In genomic region chr10:49166804-49167628, GRCh38 we compare ENCODE assay signal across 1 cellular context.
A peak's percentile ranks its signal among the peaks of the same experiment; 100 is the strongest.
TF ChIP-seq lines count a peak whose summit lies in the region.

No MANE protein-coding gene starts in this region.

TF ChIP-seq in K562, 482 proteins besides CTCF, POLR2A, EP300 and RAD21 (continues in another document):
- peak in 1 of 3 experiments; percentile 55; a peak in 1 of 6 replicates for TF ChIP-seq ZBTB11 (CRISPR knock-in tag; IDR thresholded peaks at IDR 0.05)
- 0 out of 2 replicates have a peak, but pooled peaks have one; percentile 18 for TF ChIP-seq ZFPM2 (CRISPR knock-in tag; IDR thresholded peaks at IDR 0.05)
- TF ChIP-seq ID3 (CRISPR knock-in tag; IDR thresholded peaks at IDR 0.05): no peak
- peak; percentile 46; the same call in 1 of the 2 replicates for TF ChIP-seq ID3 (tag; IDR thresholded peaks at IDR 0.05)
- TF ChIP-seq ZNF449 (CRISPR knock-in tag; IDR thresholded peaks at IDR 0.05): no peak
- peak; percentile 32; the same call in 1 of the 2 replicates for TF ChIP-seq TAF7 (tag; IDR thresholded peaks at IDR 0.05)
- no peak for TF ChIP-seq NCOA1 (IDR thresholded peaks at IDR 0.05; ENCODE audit: low read depth)
- TF ChIP-seq ZNF592 (IDR thresholded peaks at IDR 0.05): peak; percentile 76
- TF ChIP-seq MGA (IDR thresholded peaks at IDR 0.05): peak; percentile 46; the same call in 1 of the 2 replicates
- 0 out of 2 replicates have a peak, but pooled peaks have one; percentile 22 for TF ChIP-seq ZNF311 (CRISPR knock-in tag; IDR thresholded peaks at IDR 0.05)
- peak; percentile 27; the same call in 1 of the 2 replicates for TF ChIP-seq HDGF (IDR thresholded peaks at IDR 0.05)
- TF ChIP-seq HMGXB4 (CRISPR knock-in tag; IDR thresholded peaks at IDR 0.05): no peak
- TF ChIP-seq NR4A1 (CRISPR knock-in tag; IDR thresholded peaks at IDR 0.05): no peak; the same call in 1 of the 2 replicates
- TF ChIP-seq NR4A1 (tag; IDR thresholded peaks at IDR 0.05): no peak; the same call in 1 of the 2 replicates
- 0 out of 2 replicates have a peak, but pooled peaks have one; percentile 42 for TF ChIP-seq BHLHE40 (IDR thresholded peaks at IDR 0.05; ENCODE audit: low read length)
- peak; percentile 19; the same call in 1 of the 2 replicates for TF ChIP-seq ZBTB9 (CRISPR knock-in tag; IDR thresholded peaks at IDR 0.05)
- 0 out of 2 replicates have a peak, but pooled peaks have one; percentile 14 for TF ChIP-seq ZBTB17 (CRISPR knock-in tag; IDR thresholded peaks at IDR 0.05)
- peak; percentile 58 for TF ChIP-seq L3MBTL2 (IDR thresholded peaks at IDR 0.05)
- TF ChIP-seq SREBF2 (CRISPR knock-in tag; IDR thresholded peaks at IDR 0.05): 0 out of 2 replicates have a peak, but pooled peaks have one; percentile 33
- TF ChIP-seq FOXK2 (conservative IDR thresholded peaks at IDR 0.05 in 1 of 2, IDR thresholded peaks at IDR 0.05 in 1 of 2; ENCODE audit: low read depth in 2 of 2): no peak
- no peak for TF ChIP-seq ZNF507 (tag; conservative IDR thresholded peaks at IDR 0.05)
- no peak for TF ChIP-seq CREM (IDR thresholded peaks at IDR 0.05; ENCODE audit: low read depth)
- no peak for TF ChIP-seq POU5F1 (IDR thresholded peaks at IDR 0.05; ENCODE audit: borderline replicate concordance, low read depth, low read length, partially characterized antibody)
- TF ChIP-seq THRAP3 (IDR thresholded peaks at IDR 0.05; ENCODE audit: borderline replicate concordance): no peak
- peak; percentile 50; the same call in 1 of the 2 replicates for TF ChIP-seq CXXC5 (CRISPR knock-in tag; IDR thresholded peaks at IDR 0.05)
- TF ChIP-seq PRMT5 (CRISPR knock-in tag; IDR thresholded peaks at IDR 0.05): no peak
- peak; percentile 17 to 22 for TF ChIP-seq E2F6 (IDR thresholded peaks at IDR 0.05; ENCODE audit: borderline replicate concordance in 1 of 2, extremely low read depth in 1 of 2, insufficient read depth in 1 of 2, insufficient read length in 1 of 2, low read depth in 1 of 2, low read length in 1 of 2, poor library complexity in 1 of 2, severe bottlenecking in 1 of 2)
